ENCODE assay signal across 8 cellular contexts in genomic region chr17:43778337-43779144, GRCh38. TPM values are rescaled to one million over a fixed set of nuclear protein-coding genes. Genes with fewer than 3 reads are reported as not detected.
A peak's percentile ranks its signal among the peaks of the same experiment; 100 is the strongest.
DNase-seq lines count a peak whose midpoint lies in the region; ATAC-seq and TF ChIP-seq lines count a peak whose summit lies in the region.

Gene DUSP3, minus strand, starts transcription at chr17:43778977. Its CDS starts 53 bp downstream, at chr17:43778924.

- TF ChIP-seq POLR2A in NB4 (IDR thresholded peaks at IDR 0.05; ENCODE audit: extremely low read depth, insufficient read length) (peak; percentile 80), tibial nerve (IDR thresholded peaks at IDR 0.05) (peak; percentile 94 to 95)

- H3K9me3 Mint-ChIP-seq in T-helper 1 cell treated with Interleukin-12 subunit alpha and Interleukin-12 subunit beta and Interleukin-4 antibody, amounts not matched to agents 30 μg/mL and 1 μg/mL, for 36 hours: no peaks in the 10 kb centered on the region

- peaks cover 2% of the 10 kb centered on the region for H3K36me3 Mint-ChIP-seq in T-helper 1 cell treated with Interleukin-12 subunit alpha and Interleukin-12 subunit beta and Interleukin-4 antibody, amounts not matched to agents 30 μg/mL and 1 μg/mL, for 36 hours (ENCODE audit: low read depth)

- WGBS in tibial nerve, 2 donors: 0 to 2% methylated on average over 23 to 40 of the region's 100 CpGs

- H3K4me3 ChIP-seq in H7 (ENCODE audit: insufficient read depth, low read depth, low read length) (peak within 1 kb of the TSS; percentile 84), NB4 (ENCODE audit: low read depth, low read length) (peak within 1 kb of the TSS; percentile 60), tibial nerve (peak within 1 kb of the TSS; percentile 90 to 100 (median 98))

- TF ChIP-seq CTCF in NB4 (IDR thresholded peaks at IDR 0.05; ENCODE audit: low read depth, low read length): no peak
- TF ChIP-seq CTCF in tibial nerve (IDR thresholded peaks at IDR 0.05): peak in 3 of 5 experiments; percentile 4 to 52 (median 35)

- intact Hi-C loops in left cardiac atrium (cut with DNase I): loop anchor here (5.0 to 10.0 kb wide), 2 partner anchors 54 to 66 kb away; partner anchors contain the start of genes CD300LG (in 1 of the 2) and MPP3 (in 1 of the 2)

- peaks cover 7% of the 10 kb centered on the region for H3K4me1 Mint-ChIP-seq in T-helper 1 cell treated with Interleukin-12 subunit alpha and Interleukin-12 subunit beta and Interleukin-4 antibody, amounts not matched to agents 30 μg/mL and 1 μg/mL, for 36 hours (ENCODE audit: low read depth)

- peak; percentile 96 for ATAC-seq in left cardiac atrium

- H3K27me3 ChIP-seq in H7 (ENCODE audit: control insufficient read depth, insufficient read depth, low read length) (peaks cover 3% of the 10 kb centered on the region; the same call in 1 of the 2 replicates), tibial nerve (no peaks in the 10 kb centered on the region)

- peaks cover 43% of the 10 kb centered on the region for H3K27me3 Mint-ChIP-seq in T-helper 1 cell treated with Interleukin-12 subunit alpha and Interleukin-12 subunit beta and Interleukin-4 antibody, amounts not matched to agents 30 μg/mL and 1 μg/mL, for 36 hours (ENCODE audit: low read depth)

- H3K9ac ChIP-seq in ES-I3 (ENCODE audit: low read depth, low read length): peak within 1 kb of the TSS; percentile 81

- H3K36me3 ChIP-seq in ES-I3 (ENCODE audit: insufficient read depth, low read length): peaks cover 8% of the 10 kb centered on the region
- H3K36me3 ChIP-seq in H7 (replicated peaks; ENCODE audit: control insufficient read depth, insufficient read depth, low read length): peaks cover 13% of the 10 kb centered on the region
- H3K36me3 ChIP-seq in tibial nerve: peaks cover 0 to 30% (median 7%) of the 10 kb centered on the region in 3 donors

- H3K4me1 ChIP-seq in ES-I3 (ENCODE audit: insufficient read depth, low read length): peaks cover 11% of the 10 kb centered on the region
- peaks cover 0 to 44% (median 9%) of the 10 kb centered on the region in 4 donors for H3K4me1 ChIP-seq in tibial nerve

- H3K27ac Mint-ChIP-seq in T-helper 1 cell treated with Interleukin-12 subunit alpha and Interleukin-12 subunit beta and Interleukin-4 antibody, amounts not matched to agents 30 μg/mL and 1 μg/mL, for 36 hours: no peak within 1 kb of the TSS

- TF ChIP-seq EP300 in tibial nerve (IDR thresholded peaks at IDR 0.05): peak; percentile 94 to 96

- H3K27ac ChIP-seq in angular gyrus (ENCODE audit: low read depth, low read length) (peak within 1 kb of the TSS; percentile 97), tibial nerve (peak within 1 kb of the TSS; percentile 99 to 100 (median 100))

- DNase-seq in H7 (peak; percentile 97), NB4 (ENCODE audit: low read depth) (peak; percentile 75), left cardiac atrium (peak; percentile 97), pons (ENCODE audit: low spot score) (peak; percentile 83), tibial nerve (ENCODE audit: low spot score in 2 of 2) (peak; percentile 97 to 98)

- no peaks in the 10 kb centered on the region for H3K9me3 ChIP-seq in ES-I3 (ENCODE audit: control insufficient read depth, insufficient read depth, low read length)
- no peaks in the 10 kb centered on the region for H3K9me3 ChIP-seq in tibial nerve

- H3K4me3 Mint-ChIP-seq in T-helper 1 cell treated with Interleukin-12 subunit alpha and Interleukin-12 subunit beta and Interleukin-4 antibody, amounts not matched to agents 30 μg/mL and 1 μg/mL, for 36 hours: peak within 1 kb of the TSS; percentile 85

RNA-seq across cellular contexts. Expression of gene DUSP3, which starts in this region (rescaled TPM):
- 30.4 and 35.5 TPM in 2 replicates for total RNA-seq in H7 (2014; rRNA removed; shearing (Covaris generic))
- total RNA-seq in left cardiac atrium: 100 to 1,000 TPM; 149 to 204 TPM
- total RNA-seq in tibial nerve: 10 to 100 TPM; 38.6 to 50.1 (median 41.2) TPM

Comparison
In these comparisons a context has a peak if more than half of its experiments do, and no peak if none do; other contexts are left out.
1. Peak in every context shown above with its lines: DNase-seq, ATAC-seq, H3K4me3 ChIP-seq and H3K27ac ChIP-seq.